22 cellular contexts compared by ENCODE assay signal in the genomic region with DNA sequence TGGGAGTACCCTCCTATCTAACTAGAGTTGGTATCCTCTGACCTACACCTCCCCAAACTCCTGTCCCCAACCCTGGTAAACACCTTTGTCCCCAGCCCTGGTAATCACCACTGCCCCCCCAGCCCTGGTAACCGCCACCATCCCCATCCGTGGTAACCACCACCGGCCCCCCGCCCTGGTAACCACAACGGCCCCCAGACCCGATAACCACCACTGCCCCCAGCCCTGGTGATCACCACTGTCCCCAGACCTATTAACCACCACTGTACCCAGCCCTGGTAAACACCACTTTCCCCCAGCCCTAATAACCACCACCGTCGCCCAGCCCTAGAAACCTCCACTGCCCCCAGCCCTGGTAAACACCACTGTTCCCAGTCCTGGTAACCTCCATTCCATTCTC.
"Had no signal": no experiment of that assay in that cellular context is flagged by ENCODE, and none has a peak within 500 bp of the region (broad histone marks: within the 10 kb centered on the region; RNA-seq: fewer than 3 reads in every experiment).

No MANE protein-coding gene starts in this region.

- H3K4me3 Mint-ChIP-seq: immature natural killer cell; memory B cell; mesothelial cell of epicardium; naive B cell; naive thymus-derived CD4-positive, alpha-beta T cell had no signal

- H3K27ac Mint-ChIP-seq: immature natural killer cell; memory B cell; mesothelial cell of epicardium; naive B cell; naive thymus-derived CD4-positive, alpha-beta T cell had no signal

- H3K36me3 Mint-ChIP-seq: immature natural killer cell; mesothelial cell of epicardium; naive B cell; naive thymus-derived CD4-positive, alpha-beta T cell had no signal

- DNase-seq: hippocampal formation; hypothalamus; immature natural killer cell; islet precursor cell; kidney; kidney glomerular epithelial cell; left cardiac atrium; left colon; left ventricle myocardium inferior; left ventricle myocardium superior; lower lobe of right lung; mammary epithelial cell; mesenchymal stem cell; mesendoderm; midbrain; mucosa of descending colon; naive B cell; naive thymus-derived CD4-positive, alpha-beta T cell had no signal

- ATAC-seq: left cardiac atrium; left colon; left lobe of liver; left lung; left ventricle myocardium superior; lower lobe of right lung; mucosa of descending colon; naive thymus-derived CD4-positive, alpha-beta T cell had no signal

- H3K4me1 Mint-ChIP-seq: immature natural killer cell; memory B cell; mesothelial cell of epicardium; naive B cell; naive thymus-derived CD4-positive, alpha-beta T cell had no signal
